Comparison of ENCODE assay signal across 8 cellular contexts in genomic region chr13:102845289-102845629, GRCh38. TPM values are rescaled to one million over a fixed set of nuclear protein-coding genes. Genes with fewer than 3 reads are reported as not detected.
DNase-seq lines count a peak whose midpoint lies in the region; ATAC-seq and TF ChIP-seq lines count a peak whose summit lies in the region.

No MANE protein-coding gene starts in this region.

- CTCF ChIA-PET in naive thymus-derived CD4-positive, alpha-beta T cell (lab: Charles Lee), result interaction anchor here (0.6 to 3.6 kb wide), 4 partner anchors 240 to 265 kb away, joined by 3 to 26 read pairs (median 3); partner anchors contain the start of gene TPP2

- H3K9me3 ChIP-seq in naive thymus-derived CD4-positive, alpha-beta T cell (ENCODE audit: control insufficient read depth in 2 of 3, low read length in 3 of 3), result no peaks in the 10 kb centered on the region

- peaks cover 0 to 5% (median 0%) of the 10 kb centered on the region in 11 donors for H3K9me3 Mint-ChIP-seq in naive thymus-derived CD4-positive, alpha-beta T cell

- peak overlapping the region; percentile 86 to 100 (median 96) for H3K4me3 Mint-ChIP-seq in naive thymus-derived CD4-positive, alpha-beta T cell

- TF ChIP-seq CTCF in AG09309 (IDR thresholded peaks at IDR 0.05; ENCODE audit: control insufficient read depth, insufficient read depth, low read depth, low read length, missing control alignments), result no peak
- TF ChIP-seq CTCF in choroid plexus epithelial cell (conservative IDR thresholded peaks at IDR 0.05; ENCODE audit: low read depth, low read length), result no peak

- H3K27me3 Mint-ChIP-seq in naive thymus-derived CD4-positive, alpha-beta T cell, result peaks cover 0 to 4% (median 0%) of the 10 kb centered on the region in 5 donors

- peak overlapping the region; percentile 97 for H3K27ac ChIP-seq in naive thymus-derived CD4-positive, alpha-beta T cell (ENCODE audit: low read depth, low read length)

- H3K27me3 ChIP-seq in naive thymus-derived CD4-positive, alpha-beta T cell (ENCODE audit: control insufficient read depth in 2 of 2, insufficient read depth in 2 of 2, low read length in 2 of 2), result no peaks in the 10 kb centered on the region

- POLR2A ChIA-PET in naive thymus-derived CD4-positive, alpha-beta T cell (lab: Charles Lee), result interaction anchor here (0.7 to 6.7 kb wide), 20 partner anchors 8 to 1221 kb away, joined by 3 to 351 read pairs (median 6); partner anchors contain the start of genes TEX30 and TPP2

- peaks cover 19 to 29% of the 10 kb centered on the region in 2 donors for H3K4me1 ChIP-seq in naive thymus-derived CD4-positive, alpha-beta T cell (ENCODE audit: control insufficient read depth in 2 of 2, insufficient read depth in 2 of 2, low read length in 2 of 2)

- no peak for DNase-seq in AG09309 (ENCODE audit: low read depth)
- no peak for DNase-seq in choroid plexus epithelial cell (ENCODE audit: low read depth)
- DNase-seq in naive thymus-derived CD4-positive, alpha-beta T cell, result no peak
- no peak for DNase-seq in GDM1 (lab: John Stamatoyannopoulos, UW)
- DNase-seq in kidney tubule cell (ENCODE audit: low spot score), result no peak
- no peak for DNase-seq in activated CD4-positive, alpha-beta T cell treated with anti-CD3 and anti-CD28 coated beads, Interleukin-2, amount 50 U/mL, for 1 hour

- H3K36me3 ChIP-seq in naive thymus-derived CD4-positive, alpha-beta T cell (ENCODE audit: control insufficient read depth in 2 of 3, insufficient read depth in 3 of 3, low read length in 3 of 3), result peaks cover 0 to 7% (median 0%) of the 10 kb centered on the region in 3 experiments

- H3K4me1 Mint-ChIP-seq in naive thymus-derived CD4-positive, alpha-beta T cell, result peaks cover 26 to 47% (median 37%) of the 10 kb centered on the region in 7 donors

- intact Hi-C loops in naive thymus-derived CD4-positive, alpha-beta T cell (cut with micrococcal nuclease), result loop anchor here (1.0 to 10.0 kb wide), 9 partner anchors 45 to 1703 kb away; partner anchors contain the start of genes TEX30 (in 1 of the 2) and TPP2 (in 1 of the 2)

- peaks cover 0 to 6% (median 0%) of the 10 kb centered on the region in 5 donors for H3K36me3 Mint-ChIP-seq in naive thymus-derived CD4-positive, alpha-beta T cell

- peak overlapping the region; percentile 88 for H3K4me3 ChIP-seq in AG09309 (ENCODE audit: control insufficient read depth, low read depth, low read length)
- H3K4me3 ChIP-seq in choroid plexus epithelial cell (ENCODE audit: low read depth, low read length), result peak overlapping the region; percentile 94
- H3K4me3 ChIP-seq in naive thymus-derived CD4-positive, alpha-beta T cell (ENCODE audit: low read length), result peak overlapping the region; percentile 98

- peak; percentile 18 for ATAC-seq in GM21381 (IDR thresholded peaks at IDR 0.05; ENCODE audit: unreplicated experiment)
- ATAC-seq in HG03575 (IDR thresholded peaks at IDR 0.05; ENCODE audit: extremely low read depth, insufficient number of reproducible peaks, low FRiP score, unreplicated experiment), result peak; percentile 5
- peak; percentile 44 for ATAC-seq in naive thymus-derived CD4-positive, alpha-beta T cell

- H3K27ac Mint-ChIP-seq in naive thymus-derived CD4-positive, alpha-beta T cell, result peak overlapping the region; percentile 93 to 100 (median 99)

RNA-seq across cellular contexts. Expression of gene ERCC5, which starts 0.6 kb away (rescaled TPM):
- 100 to 1,000 TPM in 3 of 5 experiments, 10 to 100 TPM in 2; 79.6 to 158 (median 123) TPM for total RNA-seq in naive thymus-derived CD4-positive, alpha-beta T cell
- 10 to 100 TPM; 48.6 to 62.9 TPM for polyA plus RNA-seq in naive thymus-derived CD4-positive, alpha-beta T cell

RNA-seq across cellular contexts. Expression of gene BIVM, which starts 46.3 kb away (rescaled TPM):
- 10 to 100 TPM in 1 of 5 experiments, 1 to 10 TPM in 4; 3.7 to 31.2 (median 4.9) TPM for total RNA-seq in naive thymus-derived CD4-positive, alpha-beta T cell
- 1 to 10 TPM; 2.6 to 4.0 TPM for polyA plus RNA-seq in naive thymus-derived CD4-positive, alpha-beta T cell

RNA-seq across cellular contexts. Expression of gene POGLUT2, which starts 46.5 kb away (rescaled TPM):
- 10 to 100 TPM in 1 of 5 experiments, under 1 TPM in 4; 0.19 to 10.4 (median 0.40) TPM for total RNA-seq in naive thymus-derived CD4-positive, alpha-beta T cell
- polyA plus RNA-seq in naive thymus-derived CD4-positive, alpha-beta T cell, result not detected
